8 cellular contexts compared by ENCODE assay signal in genomic region chr11:18384157-18384641, GRCh38. TPM values are rescaled to one million over a fixed set of nuclear protein-coding genes. Genes with fewer than 3 reads are reported as not detected.
DNase-seq lines count a peak whose midpoint lies in the region; ATAC-seq and TF ChIP-seq lines count a peak whose summit lies in the region.

No MANE protein-coding gene starts in this region.

- H3F3A ChIP-seq in MM.1S (ENCODE audit: insufficient read depth, low read length), result peaks cover 22% of the 10 kb centered on the region

- POLR2A ChIA-PET in activated CD4-positive, alpha-beta T cell treated with anti-CD3 and anti-CD28 coated beads, Interleukin-2, amount 10 ng/mL, durations not matched to agents 7 days and 5 days (lab: Charles Lee), result interaction anchor here (0.6 to 3.2 kb wide), 4 partner anchors 11 to 142 kb away, joined by 3 to 35 read pairs (median 3); partner anchors contain the start of gene LDHA

- peak in 1 of 2 donors; percentile 57 for TF ChIP-seq POLR2A in adrenal gland (IDR thresholded peaks at IDR 0.05)

- intact Hi-C loops in adrenal gland (cut with DNase I) (no loop called here), left ventricle myocardium superior (cut with micrococcal nuclease) (no loop called here)

- peak; percentile 81 for ATAC-seq in left ventricle myocardium superior

- CTCF ChIA-PET in activated CD4-positive, alpha-beta T cell treated with anti-CD3 and anti-CD28 coated beads, Interleukin-2, amount 10 ng/mL, durations not matched to agents 7 days and 5 days (lab: Charles Lee), result interaction anchor here (0.6 to 2.2 kb wide), 8 partner anchors 10 to 141 kb away, joined by 3 to 8 read pairs (median 4); partner anchors contain the start of genes GTF2H1, HPS5 and LDHA

- peaks cover 49% of the 10 kb centered on the region for H3K4me1 Mint-ChIP-seq in activated CD4-positive, alpha-beta T cell treated with anti-CD3 and anti-CD28 coated beads, Interleukin-2, amount 10 ng/mL, durations not matched to agents 7 days and 5 days

- peak overlapping the region; percentile 70 for H3K4me3 Mint-ChIP-seq in activated CD4-positive, alpha-beta T cell treated with anti-CD3 and anti-CD28 coated beads, Interleukin-2, amount 10 ng/mL, durations not matched to agents 7 days and 5 days

- no peaks in the 10 kb centered on the region for H3K9me3 Mint-ChIP-seq in activated CD4-positive, alpha-beta T cell treated with anti-CD3 and anti-CD28 coated beads, Interleukin-2, amount 10 ng/mL, durations not matched to agents 7 days and 5 days

- peak overlapping the region; percentile 82 for H2AFZ ChIP-seq in MM.1S (ENCODE audit: low read length)

- no peak for DNase-seq in activated CD4-positive, alpha-beta T cell treated with anti-CD3 and anti-CD28 coated beads, Interleukin-2, amount 10 ng/mL, durations not matched to agents 7 days and 5 days
- no peak for DNase-seq in activated CD4-positive, alpha-beta T cell treated with anti-CD3 and anti-CD28 coated beads for 1 hour
- DNase-seq in HFF-Myc (ENCODE audit: extremely low read depth, low read depth) (peak; percentile 81), MM.1S (peak; percentile 79), adrenal gland (peak; percentile 51 to 89 (median 74)), left ventricle myocardium superior (peak; percentile 59), COLO668 (lab: John Stamatoyannopoulos, UW; ENCODE audit: unreplicated experiment) (no peak)

- H3K4me3 ChIP-seq in HFF-Myc (replicated peaks; ENCODE audit: low read depth, low read length), result peak overlapping the region; percentile 26
- no peak overlapping the region for H3K4me3 ChIP-seq in MM.1S (ENCODE audit: low read length)
- peak overlapping the region in 1 of 4 donors; percentile 0 for H3K4me3 ChIP-seq in adrenal gland
- peak overlapping the region; percentile 41 for H3K4me3 ChIP-seq in skeletal muscle satellite cell (ENCODE audit: low read length)

- H3K4me2 ChIP-seq in MM.1S (ENCODE audit: low read depth, low read length), result peak overlapping the region; percentile 77
- peak overlapping the region; percentile 70 for H3K4me2 ChIP-seq in skeletal muscle satellite cell (ENCODE audit: low read length)

- H3K4me1 ChIP-seq in MM.1S (ENCODE audit: low read length) (peaks cover 23% of the 10 kb centered on the region), adrenal gland (replicated peaks in 1 of 2) (peaks cover 24 to 28% of the 10 kb centered on the region in 2 donors), skeletal muscle satellite cell (ENCODE audit: control insufficient read depth, insufficient read depth, low read length) (peaks cover 26% of the 10 kb centered on the region)

- no peaks in the 10 kb centered on the region for H4K20me1 ChIP-seq in MM.1S (ENCODE audit: insufficient read depth, low read length)

- no peaks in the 10 kb centered on the region for H3K79me2 ChIP-seq in MM.1S (ENCODE audit: low read length)

- no peaks in the 10 kb centered on the region for H3K36me3 Mint-ChIP-seq in activated CD4-positive, alpha-beta T cell treated with anti-CD3 and anti-CD28 coated beads, Interleukin-2, amount 10 ng/mL, durations not matched to agents 7 days and 5 days (ENCODE audit: low read depth)

- H3K9me2 ChIP-seq in MM.1S (replicated peaks; ENCODE audit: insufficient read depth, low read length), result no peaks in the 10 kb centered on the region

- no peaks in the 10 kb centered on the region for H3K27me3 Mint-ChIP-seq in activated CD4-positive, alpha-beta T cell treated with anti-CD3 and anti-CD28 coated beads, Interleukin-2, amount 10 ng/mL, durations not matched to agents 7 days and 5 days

- WGBS in adrenal gland, 4 donors, result 0 to 4% (median 1%) methylated on average over 1 to 3 of the region's 3 CpGs

- H3K9ac ChIP-seq in MM.1S (ENCODE audit: low read length) (peak overlapping the region; percentile 61), skeletal muscle satellite cell (ENCODE audit: low read depth, low read length) (peak overlapping the region; percentile 79)

- H3K9me3 ChIP-seq in MM.1S (replicated peaks; ENCODE audit: insufficient read depth, low read length) (no peaks in the 10 kb centered on the region), adrenal gland (replicated peaks in 1 of 3) (no peaks in the 10 kb centered on the region), skeletal muscle satellite cell (replicated peaks; ENCODE audit: low read length) (no peaks in the 10 kb centered on the region)

- H3K27me3 ChIP-seq in MM.1S (replicated peaks; ENCODE audit: insufficient read depth, low read length) (no peaks in the 10 kb centered on the region), adrenal gland (no peaks in the 10 kb centered on the region), skeletal muscle satellite cell (ENCODE audit: control insufficient read depth, insufficient read depth, low read length) (no peaks in the 10 kb centered on the region)

- TF ChIP-seq CTCF in HFF-Myc (IDR thresholded peaks at IDR 0.05; ENCODE audit: low read depth, low read length, missing control alignments) (no peak), MM.1S (IDR thresholded peaks at IDR 0.05; ENCODE audit: low read length) (no peak), adrenal gland (IDR thresholded peaks at IDR 0.05) (no peak)

- H3K36me3 ChIP-seq in MM.1S (replicated peaks; ENCODE audit: insufficient read depth, low read length) (no peaks in the 10 kb centered on the region), adrenal gland (replicated peaks in 1 of 2) (no peaks in the 10 kb centered on the region), skeletal muscle satellite cell (ENCODE audit: insufficient read depth, low read length) (no peaks in the 10 kb centered on the region)

- peak overlapping the region; percentile 99 for H3K27ac Mint-ChIP-seq in activated CD4-positive, alpha-beta T cell treated with anti-CD3 and anti-CD28 coated beads, Interleukin-2, amount 10 ng/mL, durations not matched to agents 7 days and 5 days

- H3K27ac ChIP-seq in MM.1S (ENCODE audit: low read length) (peak overlapping the region; percentile 95), adrenal gland (peak overlapping the region; percentile 88 to 96 (median 95))

RNA-seq across cellular contexts. Expression of gene LDHA, which starts 10.2 kb away (rescaled TPM):
- 100 to 1,000 TPM; 879 to 948 TPM for total RNA-seq in activated CD4-positive, alpha-beta T cell treated with anti-CD3 and anti-CD28 coated beads, Interleukin-2, amount 10 ng/mL, durations not matched to agents 7 days and 5 days
- total RNA-seq in adrenal gland, result 100 to 1,000 TPM; 329 to 737 (median 448) TPM
- 1,000 to 10,000 TPM in 1 of 3 donors, 100 to 1,000 TPM in 2; 130 to 2,236 (median 296) TPM for polyA plus RNA-seq in adrenal gland
- total RNA-seq in left ventricle myocardium superior, result 332 TPM
- total RNA-seq in skeletal muscle satellite cell (2012; rRNA removed), result 1,232 and 1,709 TPM in 2 replicates

RNA-seq across cellular contexts. Expression of gene LDHC, which starts 27.9 kb away (rescaled TPM):
- not detected for total RNA-seq in activated CD4-positive, alpha-beta T cell treated with anti-CD3 and anti-CD28 coated beads, Interleukin-2, amount 10 ng/mL, durations not matched to agents 7 days and 5 days
- 1 to 10 TPM in 2 of 8 donors, not detected in 6; 1.0 to 1.5 TPM for total RNA-seq in adrenal gland
- polyA plus RNA-seq in adrenal gland, result under 1 TPM; 0.18 to 0.88 (median 0.80) TPM
- total RNA-seq in left ventricle myocardium superior, result not detected
- total RNA-seq in skeletal muscle satellite cell (2012; rRNA removed), result 1.3 TPM in 1 of 2 replicates, not detected in the other

Comparison
In these comparisons a context has a peak if more than half of its experiments do, and no peak if none do; other contexts are left out.
1. DNase-seq: peak in HFF-Myc (single experiment), MM.1S (single experiment), adrenal gland (7 of 7) and left ventricle myocardium superior (single experiment); none in activated CD4-positive, alpha-beta T cell treated with anti-CD3 and anti-CD28 coated beads, Interleukin-2, amount 10 ng/mL, durations not matched to agents 7 days and 5 days (single experiment), activated CD4-positive, alpha-beta T cell treated with anti-CD3 and anti-CD28 coated beads for 1 hour (single experiment) and COLO668 (single experiment).